ENCODE assay signal across 9 cellular contexts in the genomic region with DNA sequence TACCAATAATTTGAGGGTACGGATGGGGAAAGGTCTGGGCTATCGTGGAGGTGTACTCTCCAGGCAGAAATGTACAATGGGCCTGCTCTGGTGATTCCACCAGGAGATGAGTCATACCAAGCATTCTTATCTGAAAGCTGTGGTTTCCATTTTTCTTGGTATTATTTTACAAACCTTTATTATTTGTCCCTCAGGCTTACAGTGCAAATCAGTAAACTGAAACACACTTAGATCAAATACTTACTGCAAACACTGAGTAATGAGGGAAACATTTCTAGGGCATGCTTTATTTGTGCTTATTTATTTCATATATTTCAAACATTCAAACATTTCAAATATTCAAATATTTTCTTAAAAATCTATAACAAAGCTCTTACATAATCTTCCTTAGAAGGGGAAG.
DNase-seq lines count a peak whose midpoint lies in the region; ATAC-seq and TF ChIP-seq lines count a peak whose summit lies in the region.
"Had no signal": no experiment of that assay in that cellular context is flagged by ENCODE, and none has a peak within 500 bp of the region (broad histone marks: within the 10 kb centered on the region; RNA-seq: fewer than 3 reads in every experiment).

No MANE protein-coding gene starts in this region.

- POLR2A ChIA-PET in CD4-positive, alpha-beta T cell (lab: Charles Lee): no interaction called here

- H3K4me3 Mint-ChIP-seq in activated CD8-positive, alpha-beta memory T cell treated with anti-CD3 and anti-CD28 coated beads, Interleukin-2, amount 10 ng/mL, durations not matched to agents 7 days and 5 days: no peak overlapping the region
- no peak overlapping the region for H3K4me3 Mint-ChIP-seq in stimulated activated naive B cell treated with anti-CD40 and anti-IgM and Interleukin-4, amounts not matched to agents 10 μg/mL and 1 μg/mL and 100 μg/mL, for 72 hours
- no peak overlapping the region for H3K4me3 Mint-ChIP-seq in CD4-positive, alpha-beta T cell

- ATAC-seq in activated CD8-positive, alpha-beta memory T cell treated with anti-CD3 and anti-CD28 coated beads, Interleukin-2, amount 10 ng/mL, durations not matched to agents 7 days and 5 days: peak; percentile 65
- ATAC-seq in HG03025 (IDR thresholded peaks at IDR 0.05; ENCODE audit: low FRiP score, unreplicated experiment): peak; percentile 77
- ATAC-seq in SK-N-SH treated with all-trans-retinoic acid at 6 μM for 48 hours: peak; percentile 95
- ATAC-seq in stimulated activated naive B cell treated with anti-CD40 and anti-IgM and Interleukin-4, amounts not matched to agents 10 μg/mL and 1 μg/mL and 100 μg/mL, for 72 hours (replicated peaks): peak; percentile 48 to 53
- ATAC-seq in CD4-positive, alpha-beta T cell (ENCODE audit: poor library complexity): no peak
- no peak for ATAC-seq in HG03521 (IDR thresholded peaks at IDR 0.05; ENCODE audit: unreplicated experiment)

- intact Hi-C loops in CD4-positive, alpha-beta T cell (cut with DNase I, micrococcal nuclease): no loop called here

- no peak overlapping the region for H3K27ac ChIP-seq in CD4-positive, alpha-beta T cell (ENCODE audit: low read depth, low read length)

- no peak overlapping the region for H3K27ac Mint-ChIP-seq in activated CD8-positive, alpha-beta memory T cell treated with anti-CD3 and anti-CD28 coated beads, Interleukin-2, amount 10 ng/mL, durations not matched to agents 7 days and 5 days
- no peak overlapping the region for H3K27ac Mint-ChIP-seq in stimulated activated naive B cell treated with anti-CD40 and anti-IgM and Interleukin-4, amounts not matched to agents 10 μg/mL and 1 μg/mL and 100 μg/mL, for 72 hours
- no peak overlapping the region for H3K27ac Mint-ChIP-seq in CD4-positive, alpha-beta T cell

- H3K9me3 ChIP-seq in CD4-positive, alpha-beta T cell (ENCODE audit: control insufficient read depth, low read length): no peaks in the 10 kb centered on the region

- no peak for DNase-seq in activated CD8-positive, alpha-beta memory T cell treated with anti-CD3 and anti-CD28 coated beads, Interleukin-2, amount 10 ng/mL, durations not matched to agents 7 days and 5 days
- no peak for DNase-seq in activated CD8-positive, alpha-beta memory T cell treated with anti-CD3 and anti-CD28 coated beads for 24 hours
- DNase-seq in stimulated activated naive B cell treated with anti-CD40 and anti-IgM and Interleukin-4, amounts not matched to agents 10 μg/mL and 1 μg/mL and 100 μg/mL, for 72 hours: no peak
- DNase-seq in CD4-positive, alpha-beta T cell: no peak
- DNase-seq in stimulated activated CD4-positive, alpha-beta T cell treated with anti-CD3 and anti-CD28 coated beads, Interleukin-2, amount 100 ng/mL, for 24 hours: no peak
- DNase-seq: activated CD8-positive, alpha-beta memory T cell treated with anti-CD3 and anti-CD28 coated beads, Interleukin-2, amount 50 U/mL, for 4 hours had no signal

- H3K9me3 Mint-ChIP-seq in activated CD8-positive, alpha-beta memory T cell treated with anti-CD3 and anti-CD28 coated beads, Interleukin-2, amount 10 ng/mL, durations not matched to agents 7 days and 5 days (ENCODE audit: low read depth): peaks cover 10% of the 10 kb centered on the region
- H3K9me3 Mint-ChIP-seq in stimulated activated naive B cell treated with anti-CD40 and anti-IgM and Interleukin-4, amounts not matched to agents 10 μg/mL and 1 μg/mL and 100 μg/mL, for 72 hours: peaks cover 2 to 5% of the 10 kb centered on the region in 2 donors
- H3K9me3 Mint-ChIP-seq in CD4-positive, alpha-beta T cell: peaks cover 3% of the 10 kb centered on the region

- TF ChIP-seq CTCF in CD4-positive, alpha-beta T cell (IDR thresholded peaks at IDR 0.05): no peak

- H3K27me3 Mint-ChIP-seq in activated CD8-positive, alpha-beta memory T cell treated with anti-CD3 and anti-CD28 coated beads, Interleukin-2, amount 10 ng/mL, durations not matched to agents 7 days and 5 days: no peaks in the 10 kb centered on the region
- H3K27me3 Mint-ChIP-seq in stimulated activated naive B cell treated with anti-CD40 and anti-IgM and Interleukin-4, amounts not matched to agents 10 μg/mL and 1 μg/mL and 100 μg/mL, for 72 hours: no peaks in the 10 kb centered on the region
- H3K27me3 Mint-ChIP-seq in CD4-positive, alpha-beta T cell: no peaks in the 10 kb centered on the region

- H3K36me3 Mint-ChIP-seq in activated CD8-positive, alpha-beta memory T cell treated with anti-CD3 and anti-CD28 coated beads, Interleukin-2, amount 10 ng/mL, durations not matched to agents 7 days and 5 days: no peaks in the 10 kb centered on the region
- no peaks in the 10 kb centered on the region for H3K36me3 Mint-ChIP-seq in stimulated activated naive B cell treated with anti-CD40 and anti-IgM and Interleukin-4, amounts not matched to agents 10 μg/mL and 1 μg/mL and 100 μg/mL, for 72 hours
- no peaks in the 10 kb centered on the region for H3K36me3 Mint-ChIP-seq in CD4-positive, alpha-beta T cell (ENCODE audit: low read depth)

- CTCF ChIA-PET in activated CD8-positive, alpha-beta memory T cell treated with anti-CD3 and anti-CD28 coated beads, Interleukin-2, amount 10 ng/mL, durations not matched to agents 7 days and 5 days (lab: Charles Lee): no interaction called here
- CTCF ChIA-PET in CD4-positive, alpha-beta T cell (lab: Charles Lee): no interaction called here

- H3K4me1 Mint-ChIP-seq in activated CD8-positive, alpha-beta memory T cell treated with anti-CD3 and anti-CD28 coated beads, Interleukin-2, amount 10 ng/mL, durations not matched to agents 7 days and 5 days: peaks cover 5% of the 10 kb centered on the region
- no peaks in the 10 kb centered on the region for H3K4me1 Mint-ChIP-seq in stimulated activated naive B cell treated with anti-CD40 and anti-IgM and Interleukin-4, amounts not matched to agents 10 μg/mL and 1 μg/mL and 100 μg/mL, for 72 hours
- H3K4me1 Mint-ChIP-seq in CD4-positive, alpha-beta T cell (ENCODE audit: low read depth): no peaks in the 10 kb centered on the region

- no peaks in the 10 kb centered on the region for H3K27me3 ChIP-seq in CD4-positive, alpha-beta T cell (ENCODE audit: control insufficient read depth, insufficient read depth, low read length)

TF ChIP-seq in SK-N-SH treated with all-trans-retinoic acid at 6 μM for 48 hours, 23 proteins besides CTCF, POLR2A, EP300 and RAD21 (continues in another document):
- TF ChIP-seq ZNF565 (CRISPR knock-in tag; conservative IDR thresholded peaks at IDR 0.05; ENCODE audit: low read depth) (no peak), SNAI2 (CRISPR knock-in tag; IDR thresholded peaks at IDR 0.05) (no peak), CSDC2 (CRISPR knock-in tag; IDR thresholded peaks at IDR 0.05) (no peak), ESRRG (CRISPR knock-in tag; IDR thresholded peaks at IDR 0.05) (no peak), ZFP30 (CRISPR knock-in tag; IDR thresholded peaks at IDR 0.05) (no peak), ZNF70 (CRISPR knock-in tag; IDR thresholded peaks at IDR 0.05) (no peak), BACH2 (CRISPR knock-in tag; IDR thresholded peaks at IDR 0.05; ENCODE audit: borderline replicate concordance) (no peak), ZNF8 (CRISPR knock-in tag; IDR thresholded peaks at IDR 0.05) (no peak), RARB (CRISPR knock-in tag; IDR thresholded peaks at IDR 0.05) (no peak), ZC3H10 (CRISPR knock-in tag; IDR thresholded peaks at IDR 0.05) (no peak), OSR1 (CRISPR knock-in tag; IDR thresholded peaks at IDR 0.05) (no peak), ZFP3 (CRISPR knock-in tag; IDR thresholded peaks at IDR 0.05) (no peak), ISL1 (CRISPR knock-in tag; IDR thresholded peaks at IDR 0.05) (no peak), TOX (CRISPR knock-in tag; IDR thresholded peaks at IDR 0.05; ENCODE audit: borderline replicate concordance) (no peak)
- TF ChIP-seq, protein P1, sequence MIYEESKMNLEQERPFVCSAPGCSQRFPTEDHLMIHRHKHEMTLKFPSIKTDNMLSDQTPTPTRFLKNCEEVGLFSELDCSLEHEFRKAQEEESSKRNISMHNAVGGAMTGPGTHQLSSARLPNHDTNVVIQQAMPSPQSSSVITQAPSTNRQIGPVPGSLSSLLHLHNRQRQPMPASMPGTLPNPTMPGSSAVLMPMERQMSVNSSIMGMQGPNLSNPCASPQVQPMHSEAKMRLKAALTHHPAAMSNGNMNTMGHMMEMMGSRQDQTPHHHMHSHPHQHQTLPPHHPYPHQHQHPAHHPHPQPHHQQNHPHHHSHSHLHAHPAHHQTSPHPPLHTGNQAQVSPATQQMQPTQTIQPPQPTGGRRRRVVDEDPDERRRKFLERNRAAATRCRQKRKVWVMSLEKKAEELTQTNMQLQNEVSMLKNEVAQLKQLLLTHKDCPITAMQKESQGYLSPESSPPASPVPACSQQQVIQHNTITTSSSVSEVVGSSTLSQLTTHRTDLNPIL (CRISPR knock-in tag; IDR thresholded peaks at IDR 0.05; ENCODE audit: low read depth): no peak
- TF ChIP-seq, protein P2, sequence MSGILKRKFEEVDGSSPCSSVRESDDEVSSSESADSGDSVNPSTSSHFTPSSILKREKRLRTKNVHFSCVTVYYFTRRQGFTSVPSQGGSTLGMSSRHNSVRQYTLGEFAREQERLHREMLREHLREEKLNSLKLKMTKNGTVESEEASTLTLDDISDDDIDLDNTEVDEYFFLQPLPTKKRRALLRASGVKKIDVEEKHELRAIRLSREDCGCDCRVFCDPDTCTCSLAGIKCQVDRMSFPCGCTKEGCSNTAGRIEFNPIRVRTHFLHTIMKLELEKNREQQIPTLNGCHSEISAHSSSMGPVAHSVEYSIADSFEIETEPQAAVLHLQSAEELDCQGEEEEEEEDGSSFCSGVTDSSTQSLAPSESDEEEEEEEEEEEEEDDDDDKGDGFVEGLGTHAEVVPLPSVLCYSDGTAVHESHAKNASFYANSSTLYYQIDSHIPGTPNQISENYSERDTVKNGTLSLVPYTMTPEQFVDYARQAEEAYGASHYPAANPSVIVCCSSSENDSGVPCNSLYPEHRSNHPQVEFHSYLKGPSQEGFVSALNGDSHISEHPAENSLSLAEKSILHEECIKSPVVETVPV (CRISPR knock-in tag; IDR thresholded peaks at IDR 0.05): no peak
- TF ChIP-seq, protein P3, sequence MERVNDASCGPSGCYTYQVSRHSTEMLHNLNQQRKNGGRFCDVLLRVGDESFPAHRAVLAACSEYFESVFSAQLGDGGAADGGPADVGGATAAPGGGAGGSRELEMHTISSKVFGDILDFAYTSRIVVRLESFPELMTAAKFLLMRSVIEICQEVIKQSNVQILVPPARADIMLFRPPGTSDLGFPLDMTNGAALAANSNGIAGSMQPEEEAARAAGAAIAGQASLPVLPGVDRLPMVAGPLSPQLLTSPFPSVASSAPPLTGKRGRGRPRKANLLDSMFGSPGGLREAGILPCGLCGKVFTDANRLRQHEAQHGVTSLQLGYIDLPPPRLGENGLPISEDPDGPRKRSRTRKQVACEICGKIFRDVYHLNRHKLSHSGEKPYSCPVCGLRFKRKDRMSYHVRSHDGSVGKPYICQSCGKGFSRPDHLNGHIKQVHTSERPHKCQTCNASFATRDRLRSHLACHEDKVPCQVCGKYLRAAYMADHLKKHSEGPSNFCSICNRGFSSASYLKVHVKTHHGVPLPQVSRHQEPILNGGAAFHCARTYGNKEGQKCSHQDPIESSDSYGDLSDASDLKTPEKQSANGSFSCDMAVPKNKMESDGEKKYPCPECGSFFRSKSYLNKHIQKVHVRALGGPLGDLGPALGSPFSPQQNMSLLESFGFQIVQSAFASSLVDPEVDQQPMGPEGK (CRISPR knock-in tag; IDR thresholded peaks at IDR 0.05; ENCODE audit: borderline replicate concordance): no peak

Comparison
In these comparisons a context has a peak if more than half of its experiments do, and no peak if none do; other contexts are left out.
1. ATAC-seq: peak in activated CD8-positive, alpha-beta memory T cell treated with anti-CD3 and anti-CD28 coated beads, Interleukin-2, amount 10 ng/mL, durations not matched to agents 7 days and 5 days (single experiment), HG03025 (single experiment), SK-N-SH treated with all-trans-retinoic acid at 6 μM for 48 hours (single experiment) and stimulated activated naive B cell treated with anti-CD40 and anti-IgM and Interleukin-4, amounts not matched to agents 10 μg/mL and 1 μg/mL and 100 μg/mL, for 72 hours (2 of 2); none in CD4-positive, alpha-beta T cell (single experiment) and HG03521 (single experiment).